ENCODE assay signal across 26 cellular contexts in the genomic region with DNA sequence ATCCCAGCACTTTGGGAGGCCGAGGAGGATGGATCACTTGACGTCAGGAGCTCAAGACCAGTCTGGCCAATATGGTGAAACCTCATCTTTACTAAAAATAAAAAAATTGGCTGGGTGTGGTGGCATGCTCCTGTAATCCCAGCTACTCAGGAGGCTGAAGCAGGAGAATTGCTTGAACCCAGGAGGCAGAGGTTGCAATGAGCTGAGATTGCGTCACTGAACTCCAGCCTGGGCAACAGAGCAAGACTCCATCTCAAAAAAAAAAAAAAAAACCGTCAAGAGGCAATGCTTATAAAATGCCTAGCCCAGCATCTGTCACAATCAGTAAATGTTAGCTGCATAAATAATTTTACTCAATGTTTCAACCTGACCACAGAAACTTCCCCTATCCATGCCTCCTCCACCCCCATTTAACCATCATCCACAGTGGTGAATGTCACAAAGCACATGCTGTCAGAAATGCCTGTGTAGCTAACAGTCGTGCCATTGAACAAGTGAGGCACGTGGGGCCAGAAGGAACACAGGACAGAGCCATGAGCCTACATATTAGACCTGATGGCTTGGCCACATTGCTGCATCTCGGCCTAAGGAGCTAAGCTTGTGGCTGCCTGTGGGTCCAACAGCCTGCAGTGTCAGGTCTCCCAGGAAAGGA. TPM values are rescaled to one million over a fixed set of nuclear protein-coding genes. Genes with fewer than 3 reads are reported as not detected.
DNase-seq lines count a peak whose midpoint lies in the region; ATAC-seq, FAIRE-seq and TF ChIP-seq lines count a peak whose summit lies in the region.
"Had no signal": no experiment of that assay in that cellular context is flagged by ENCODE, and none has a peak within 500 bp of the region (broad histone marks: within the 10 kb centered on the region; RNA-seq: fewer than 3 reads in every experiment).

No MANE protein-coding gene starts in this region.

- TF ChIP-seq CTCF in activated CD8-positive, alpha-beta T cell treated with anti-CD3 and anti-CD28 coated beads for 36 hours (IDR thresholded peaks at IDR 0.05), result no peak
- no peak for TF ChIP-seq CTCF in kidney (IDR thresholded peaks at IDR 0.05; ENCODE audit: borderline replicate concordance, extremely low read depth, insufficient read depth)

- H3K9me3 ChIP-seq in SJCRH30 (replicated peaks) (no peaks in the 10 kb centered on the region), kidney (ENCODE audit: control insufficient read depth in 1 of 2, low read length in 2 of 2) (no peaks in the 10 kb centered on the region)
- H3K9me3 ChIP-seq: A549, BE2C, Caco-2, uterus had no signal

- POLR2A ChIA-PET in activated CD8-positive, alpha-beta T cell treated with anti-CD3 and anti-CD28 coated beads for 36 hours (lab: Charles Lee), result interaction anchor here (1.0 kb wide), 1 partner anchor 18 kb away, joined by 3 read pairs; no protein-coding TSS in a partner anchor
- POLR2A ChIA-PET in activated CD8-positive, alpha-beta T cell treated with anti-CD3 and anti-CD28 coated beads, Interleukin-2, amount 10 ng/mL, durations not matched to agents 7 days and 5 days (lab: Charles Lee), result no interaction called here

- no peak for FAIRE-seq in kidney (lab: Jason Lieb, UNC)
- FAIRE-seq: A549, H54, small intestine had no signal

- DNase-seq in activated CD8-positive, alpha-beta T cell treated with anti-CD3 and anti-CD28 coated beads for 36 hours, result peak; percentile 40
- no peak for DNase-seq in activated CD8-positive, alpha-beta T cell treated with anti-CD3 and anti-CD28 coated beads, Interleukin-2, amount 10 ng/mL, durations not matched to agents 7 days and 5 days
- peak; percentile 14 to 31 for DNase-seq in SJCRH30
- DNase-seq in kidney, result peak; percentile 3
- DNase-seq in stimulated activated naive CD8-positive, alpha-beta T cell treated with anti-CD3 and anti-CD28 coated beads, Interleukin-15, amount 100 ng/mL, for 72 hours, result peak; percentile 10 to 23
- DNase-seq in immature natural killer cell, result no peak
- DNase-seq in stimulated activated naive CD4-positive, alpha-beta T cell (lab: John Stamatoyannopoulos, UW), result no peak
- DNase-seq: activated CD4-positive, alpha-beta memory T cell treated with anti-CD3 and anti-CD28 coated beads for 36 hours; activated T-cell treated with anti-CD3 and anti-CD28 coated beads, Interleukin-2, amount 50 U/mL, for 1 hour; BE2C; Caco-2; Kasumi-1; left colon; NCI-H2081 treated with DMSO at 0.1 percent for 48 hours; NCI-H510A treated with DMSO at 0.1 percent for 48 hours; Right ventricle myocardium superior; small intestine; stimulated activated CD4-positive, alpha-beta T cell treated with anti-CD3 and anti-CD28 coated beads, Interleukin-4, amount 100 ng/mL, for 1 hour; uterus had no signal

- H3K4me1 ChIP-seq in SJCRH30 (peaks cover 47% of the 10 kb centered on the region), kidney (ENCODE audit: control insufficient read depth in 1 of 2, insufficient read depth in 1 of 2, low read depth in 1 of 2, low read length in 2 of 2) (no peaks in the 10 kb centered on the region)
- H3K4me1 ChIP-seq: Caco-2, uterus had no signal

- peaks cover 9% of the 10 kb centered on the region; the same call in 1 of the 2 replicates for H3K27me3 ChIP-seq in SJCRH30
- H3K27me3 ChIP-seq: BE2C, uterus had no signal

- H3K36me3 ChIP-seq in SJCRH30 (no peaks in the 10 kb centered on the region), kidney (ENCODE audit: control insufficient read depth in 1 of 2, insufficient read depth in 2 of 2, low read length in 2 of 2) (no peaks in the 10 kb centered on the region)
- H3K36me3 ChIP-seq: BE2C, uterus had no signal

- H3K27ac ChIP-seq in SJCRH30 (no peak overlapping the region), kidney (ENCODE audit: low read depth in 2 of 2, low read length in 2 of 2) (no peak overlapping the region)
- H3K27ac ChIP-seq: A549, coronary artery, uterus had no signal

- H3K4me1 Mint-ChIP-seq in activated CD8-positive, alpha-beta T cell treated with anti-CD3 and anti-CD28 coated beads for 36 hours (ENCODE audit: low read depth), result peaks cover 11% of the 10 kb centered on the region
- peaks cover 25% of the 10 kb centered on the region for H3K4me1 Mint-ChIP-seq in activated CD8-positive, alpha-beta T cell treated with anti-CD3 and anti-CD28 coated beads, Interleukin-2, amount 10 ng/mL, durations not matched to agents 7 days and 5 days (ENCODE audit: low read depth)
- peaks cover 24% of the 10 kb centered on the region for H3K4me1 Mint-ChIP-seq in stimulated activated naive CD8-positive, alpha-beta T cell treated with anti-CD3 and anti-CD28 coated beads, Interleukin-15, amount 100 ng/mL, for 72 hours
- H3K4me1 Mint-ChIP-seq in immature natural killer cell, result peaks cover 14 to 17% of the 10 kb centered on the region in 2 donors

- intact Hi-C loops in activated CD8-positive, alpha-beta T cell treated with anti-CD3 and anti-CD28 coated beads for 36 hours (cut with micrococcal nuclease), result no loop called here
- intact Hi-C loops in kidney (cut with DNase I), result no loop called here

- H3K27ac Mint-ChIP-seq in activated CD8-positive, alpha-beta T cell treated with anti-CD3 and anti-CD28 coated beads for 36 hours, result no peak overlapping the region
- H3K27ac Mint-ChIP-seq in activated CD8-positive, alpha-beta T cell treated with anti-CD3 and anti-CD28 coated beads, Interleukin-2, amount 10 ng/mL, durations not matched to agents 7 days and 5 days, result no peak overlapping the region
- peak overlapping the region in 1 of 2 donors; percentile 23 for H3K27ac Mint-ChIP-seq in stimulated activated naive CD8-positive, alpha-beta T cell treated with anti-CD3 and anti-CD28 coated beads, Interleukin-15, amount 100 ng/mL, for 72 hours
- no peak overlapping the region for H3K27ac Mint-ChIP-seq in immature natural killer cell
- H3K27ac Mint-ChIP-seq: activated CD4-positive, alpha-beta memory T cell treated with anti-CD3 and anti-CD28 coated beads for 36 hours had no signal

- H3K4me3 ChIP-seq in SJCRH30 (no peak overlapping the region), kidney (ENCODE audit: low read length in 2 of 2) (no peak overlapping the region)
- H3K4me3 ChIP-seq: A549, coronary artery, uterus had no signal

- H3K9ac ChIP-seq in kidney (ENCODE audit: low read length in 2 of 2), result no peak overlapping the region

- no peak overlapping the region for H3K4me3 Mint-ChIP-seq in activated CD8-positive, alpha-beta T cell treated with anti-CD3 and anti-CD28 coated beads for 36 hours
- no peak overlapping the region for H3K4me3 Mint-ChIP-seq in activated CD8-positive, alpha-beta T cell treated with anti-CD3 and anti-CD28 coated beads, Interleukin-2, amount 10 ng/mL, durations not matched to agents 7 days and 5 days
- H3K4me3 Mint-ChIP-seq in stimulated activated naive CD8-positive, alpha-beta T cell treated with anti-CD3 and anti-CD28 coated beads, Interleukin-15, amount 100 ng/mL, for 72 hours, result no peak overlapping the region
- no peak overlapping the region for H3K4me3 Mint-ChIP-seq in immature natural killer cell
- H3K4me3 Mint-ChIP-seq: activated CD4-positive, alpha-beta memory T cell treated with anti-CD3 and anti-CD28 coated beads for 36 hours; neural crest cell had no signal

- H3K9me3 Mint-ChIP-seq in activated CD8-positive, alpha-beta T cell treated with anti-CD3 and anti-CD28 coated beads for 36 hours, result no peaks in the 10 kb centered on the region
- H3K9me3 Mint-ChIP-seq in activated CD8-positive, alpha-beta T cell treated with anti-CD3 and anti-CD28 coated beads, Interleukin-2, amount 10 ng/mL, durations not matched to agents 7 days and 5 days (ENCODE audit: insufficient read depth), result no peaks in the 10 kb centered on the region
- H3K9me3 Mint-ChIP-seq in stimulated activated naive CD8-positive, alpha-beta T cell treated with anti-CD3 and anti-CD28 coated beads, Interleukin-15, amount 100 ng/mL, for 72 hours, result no peaks in the 10 kb centered on the region
- no peaks in the 10 kb centered on the region for H3K9me3 Mint-ChIP-seq in immature natural killer cell
- H3K9me3 Mint-ChIP-seq: activated CD4-positive, alpha-beta memory T cell treated with anti-CD3 and anti-CD28 coated beads for 36 hours had no signal

- peak; percentile 93 for ATAC-seq in activated CD8-positive, alpha-beta T cell treated with anti-CD3 and anti-CD28 coated beads for 36 hours
- ATAC-seq in activated CD8-positive, alpha-beta T cell treated with anti-CD3 and anti-CD28 coated beads, Interleukin-2, amount 10 ng/mL, durations not matched to agents 7 days and 5 days, result no peak
- ATAC-seq in stimulated activated naive CD8-positive, alpha-beta T cell treated with anti-CD3 and anti-CD28 coated beads, Interleukin-15, amount 100 ng/mL, for 72 hours, result peak; percentile 81
- ATAC-seq in GM19324 (IDR thresholded peaks at IDR 0.05; ENCODE audit: low FRiP score, unreplicated experiment), result no peak
- ATAC-seq: A549, left colon had no signal

- CTCF ChIA-PET in activated CD8-positive, alpha-beta T cell treated with anti-CD3 and anti-CD28 coated beads for 36 hours (lab: Charles Lee), result interaction anchor here (0.9 to 1.7 kb wide), 3 partner anchors 9 to 41 kb away, joined by 3 to 4 read pairs (median 3); no protein-coding TSS in a partner anchor
- CTCF ChIA-PET in activated CD8-positive, alpha-beta T cell treated with anti-CD3 and anti-CD28 coated beads, Interleukin-2, amount 10 ng/mL, durations not matched to agents 7 days and 5 days (lab: Charles Lee), result no interaction called here

- H3K36me3 Mint-ChIP-seq in activated CD8-positive, alpha-beta T cell treated with anti-CD3 and anti-CD28 coated beads for 36 hours (ENCODE audit: low read depth), result no peaks in the 10 kb centered on the region
- H3K36me3 Mint-ChIP-seq in activated CD8-positive, alpha-beta T cell treated with anti-CD3 and anti-CD28 coated beads, Interleukin-2, amount 10 ng/mL, durations not matched to agents 7 days and 5 days (ENCODE audit: low read depth), result no peaks in the 10 kb centered on the region
- no peaks in the 10 kb centered on the region for H3K36me3 Mint-ChIP-seq in immature natural killer cell
- H3K36me3 Mint-ChIP-seq: activated CD4-positive, alpha-beta memory T cell treated with anti-CD3 and anti-CD28 coated beads for 36 hours had no signal

- peaks cover 2% of the 10 kb centered on the region for H3K27me3 Mint-ChIP-seq in activated CD8-positive, alpha-beta T cell treated with anti-CD3 and anti-CD28 coated beads for 36 hours
- peaks cover 6% of the 10 kb centered on the region for H3K27me3 Mint-ChIP-seq in activated CD8-positive, alpha-beta T cell treated with anti-CD3 and anti-CD28 coated beads, Interleukin-2, amount 10 ng/mL, durations not matched to agents 7 days and 5 days (ENCODE audit: low read depth)
- H3K27me3 Mint-ChIP-seq in stimulated activated naive CD8-positive, alpha-beta T cell treated with anti-CD3 and anti-CD28 coated beads, Interleukin-15, amount 100 ng/mL, for 72 hours, result no peaks in the 10 kb centered on the region
- peaks cover 0 to 5% (median 2%) of the 10 kb centered on the region in 3 donors for H3K27me3 Mint-ChIP-seq in immature natural killer cell (ENCODE audit: low read depth in 3 of 3)
- H3K27me3 Mint-ChIP-seq: activated CD4-positive, alpha-beta memory T cell treated with anti-CD3 and anti-CD28 coated beads for 36 hours had no signal

RNA-seq across cellular contexts. Expression of a gene that starts 16.8 kb away (rescaled TPM):
- 100 to 1,000 TPM; 114 to 117 TPM for total RNA-seq in activated CD8-positive, alpha-beta T cell treated with anti-CD3 and anti-CD28 coated beads for 36 hours
- 10 to 100 TPM; 79.0 to 81.3 TPM for total RNA-seq in activated CD8-positive, alpha-beta T cell treated with anti-CD3 and anti-CD28 coated beads, Interleukin-2, amount 10 ng/mL, durations not matched to agents 7 days and 5 days
- total RNA-seq in SJCRH30 (2014; rRNA removed; shearing (Covaris generic)), result 58.9 and 60.4 TPM in 2 replicates
- 23.5 TPM for total RNA-seq in kidney
- polyA plus RNA-seq in kidney (ENCODE audit: insufficient read depth, low read depth, low replicate concordance) (12.2 TPM), immature natural killer cell (10 to 100 TPM in 1 of 3 donors, 1 to 10 TPM in 2; 3.2 to 21.5 (median 3.5) TPM)

RNA-seq across cellular contexts. Expression of a gene that starts 38.0 kb away (rescaled TPM):
- total RNA-seq in activated CD8-positive, alpha-beta T cell treated with anti-CD3 and anti-CD28 coated beads for 36 hours, result not detected
- not detected for total RNA-seq in activated CD8-positive, alpha-beta T cell treated with anti-CD3 and anti-CD28 coated beads, Interleukin-2, amount 10 ng/mL, durations not matched to agents 7 days and 5 days
- total RNA-seq in SJCRH30 (2014; rRNA removed; shearing (Covaris generic)), result 0.18 and 0.28 TPM in 2 replicates
- total RNA-seq in kidney, result 0.57 TPM
- polyA plus RNA-seq in kidney (ENCODE audit: insufficient read depth, low read depth, low replicate concordance), result 1.1 TPM
- not detected for polyA plus RNA-seq in immature natural killer cell
- total RNA-seq: activated CD4-positive, alpha-beta memory T cell treated with anti-CD3 and anti-CD28 coated beads for 36 hours; HT-29 had no signal

RNA-seq across cellular contexts. Expression of a gene that starts 51.2 kb away (rescaled TPM):
- not detected for total RNA-seq in activated CD8-positive, alpha-beta T cell treated with anti-CD3 and anti-CD28 coated beads for 36 hours
- not detected for total RNA-seq in activated CD8-positive, alpha-beta T cell treated with anti-CD3 and anti-CD28 coated beads, Interleukin-2, amount 10 ng/mL, durations not matched to agents 7 days and 5 days
- 0.41 and 0.42 TPM in 2 replicates for total RNA-seq in SJCRH30 (2014; rRNA removed; shearing (Covaris generic))
- total RNA-seq in kidney, result 0.28 TPM
- 0.90 TPM for polyA plus RNA-seq in kidney (ENCODE audit: insufficient read depth, low read depth, low replicate concordance)
- not detected for polyA plus RNA-seq in immature natural killer cell
- total RNA-seq: activated CD4-positive, alpha-beta memory T cell treated with anti-CD3 and anti-CD28 coated beads for 36 hours; Caco-2; HT-29; subcutaneous adipose tissue had no signal

Comparison
In these comparisons a context has a peak if more than half of its experiments do, and no peak if none do; other contexts are left out.
1. ATAC-seq: peak in activated CD8-positive, alpha-beta T cell treated with anti-CD3 and anti-CD28 coated beads for 36 hours (single experiment) and stimulated activated naive CD8-positive, alpha-beta T cell treated with anti-CD3 and anti-CD28 coated beads, Interleukin-15, amount 100 ng/mL, for 72 hours (single experiment); none in activated CD8-positive, alpha-beta T cell treated with anti-CD3 and anti-CD28 coated beads, Interleukin-2, amount 10 ng/mL, durations not matched to agents 7 days and 5 days (single experiment) and GM19324 (single experiment).
2. DNase-seq: peak in activated CD8-positive, alpha-beta T cell treated with anti-CD3 and anti-CD28 coated beads for 36 hours (single experiment), SJCRH30 (2 of 2), kidney (single experiment) and stimulated activated naive CD8-positive, alpha-beta T cell treated with anti-CD3 and anti-CD28 coated beads, Interleukin-15, amount 100 ng/mL, for 72 hours (2 of 2); none in activated CD8-positive, alpha-beta T cell treated with anti-CD3 and anti-CD28 coated beads, Interleukin-2, amount 10 ng/mL, durations not matched to agents 7 days and 5 days (single experiment), immature natural killer cell (0 of 3) and stimulated activated naive CD4-positive, alpha-beta T cell (0 of 6).